ENCODE assay signal across 11 cellular contexts in the genomic region with DNA sequence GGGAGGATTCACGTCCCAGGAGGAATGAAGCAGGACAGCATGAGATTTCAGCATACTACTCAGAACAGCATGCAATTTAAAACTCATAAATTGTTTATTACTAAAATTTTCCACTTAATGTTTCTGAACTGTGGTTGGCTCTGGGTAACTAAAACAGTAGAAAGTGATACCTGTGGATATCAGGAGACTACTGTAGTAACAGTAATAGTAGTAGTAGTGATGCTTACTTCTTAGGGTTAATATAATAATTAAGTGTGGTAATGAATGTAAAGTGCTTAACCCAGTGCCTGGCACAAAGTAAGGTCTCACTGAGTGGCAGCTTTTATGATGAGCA.
DNase-seq lines count a peak whose midpoint lies in the region; ATAC-seq and TF ChIP-seq lines count a peak whose summit lies in the region.
"Had no signal": no experiment of that assay in that cellular context is flagged by ENCODE, and none has a peak within 500 bp of the region (broad histone marks: within the 10 kb centered on the region; RNA-seq: fewer than 3 reads in every experiment).

No MANE protein-coding gene starts in this region.

- H3K9ac ChIP-seq in H9 (ENCODE audit: extremely low read depth, insufficient read length, low read length): no peak overlapping the region

- H3K4ac ChIP-seq in H9 (ENCODE audit: low read depth, low read length): no peak overlapping the region

- no peak overlapping the region for H2AK5ac ChIP-seq in H9 (ENCODE audit: insufficient read length, low read length)

- H3K14ac ChIP-seq in H9 (ENCODE audit: insufficient read depth, low read length): no peak overlapping the region

- H4K8ac ChIP-seq in H9 (replicated peaks; ENCODE audit: insufficient read length, low read depth, low read length): no peak overlapping the region

- no peaks in the 10 kb centered on the region for H3K79me1 ChIP-seq in H9 (ENCODE audit: insufficient read depth, low read depth, low read length, poor library complexity, severe bottlenecking)

- H3K9me3 ChIP-seq in H9 (ENCODE audit: control insufficient read depth, low read depth, low read length): no peaks in the 10 kb centered on the region

- TF ChIP-seq CTCF in H9 (conservative IDR thresholded peaks at IDR 0.05): no peak

- peaks cover 39% of the 10 kb centered on the region for H3K36me3 Mint-ChIP-seq in activated T-cell treated with anti-CD3 and anti-CD28 coated beads, Interleukin-2, amount 50 U/mL, for 24 hours (ENCODE audit: low read depth)
- peaks cover 9% of the 10 kb centered on the region for H3K36me3 Mint-ChIP-seq in activated T-cell treated with anti-CD3 and anti-CD28 coated beads, Interleukin-2, amount 50 U/mL, for 4 hours (ENCODE audit: insufficient read depth)
- H3K36me3 Mint-ChIP-seq in H9 (ENCODE audit: insufficient read depth in 1 of 3, low read depth in 3 of 3) (peaks cover 2 to 11% (median 5%) of the 10 kb centered on the region in 3 experiments; a peak in 4 of 7 replicates), immature natural killer cell (peaks cover 0 to 14% (median 4%) of the 10 kb centered on the region in 3 donors)
- H3K36me3 Mint-ChIP-seq in activated naive CD8-positive, alpha-beta T cell treated with anti-CD3 and anti-CD28 coated beads, Interleukin-2, amount 50 U/mL, for 24 hours (ENCODE audit: low read depth): peaks cover 11% of the 10 kb centered on the region

- no peak overlapping the region for H2BK5ac ChIP-seq in H9 (ENCODE audit: insufficient read length, low read length)

- no peak overlapping the region for H3K56ac ChIP-seq in H9 (ENCODE audit: insufficient read length, low read depth, low read length)

- no peak for ATAC-seq in activated T-cell treated with anti-CD3 and anti-CD28 coated beads, Interleukin-2, amount 50 U/mL, for 4 hours
- ATAC-seq in activated naive CD8-positive, alpha-beta T cell treated with anti-CD3 and anti-CD28 coated beads, Interleukin-2, amount 50 U/mL, for 24 hours: peak; percentile 57
- no peak for ATAC-seq in HG03565 (IDR thresholded peaks at IDR 0.05; ENCODE audit: unreplicated experiment)

- H3K27me3 ChIP-seq in H9 (ENCODE audit: insufficient read depth, low read length): no peaks in the 10 kb centered on the region

- H2BK20ac ChIP-seq in H9 (ENCODE audit: low read depth, low read length, poor library complexity, severe bottlenecking): no peak overlapping the region

- no peak overlapping the region for H3K23ac ChIP-seq in H9 (ENCODE audit: insufficient read length, low read depth, low read length)

- no peak overlapping the region for H2AFZ ChIP-seq in H9 (ENCODE audit: low read length)

- H3K4me1 Mint-ChIP-seq in activated T-cell treated with anti-CD3 and anti-CD28 coated beads, Interleukin-2, amount 50 U/mL, for 24 hours (ENCODE audit: low read depth): peaks cover 13% of the 10 kb centered on the region
- no peaks in the 10 kb centered on the region for H3K4me1 Mint-ChIP-seq in activated T-cell treated with anti-CD3 and anti-CD28 coated beads, Interleukin-2, amount 50 U/mL, for 4 hours (ENCODE audit: low read depth)
- H3K4me1 Mint-ChIP-seq in H9: no peaks in the 10 kb centered on the region
- peaks cover 12% of the 10 kb centered on the region for H3K4me1 Mint-ChIP-seq in activated naive CD8-positive, alpha-beta T cell treated with anti-CD3 and anti-CD28 coated beads, Interleukin-2, amount 50 U/mL, for 24 hours
- H3K4me1 Mint-ChIP-seq in immature natural killer cell: peaks cover 0 to 6% of the 10 kb centered on the region in 2 donors
- H3K4me1 Mint-ChIP-seq: B cell had no signal

- H3K23me2 ChIP-seq in H9 (ENCODE audit: insufficient read length, low read depth, low read length, poor library complexity, severe bottlenecking): no peaks in the 10 kb centered on the region

- no peak overlapping the region for H3T11ph ChIP-seq in H9 (ENCODE audit: low read length)

- no peaks in the 10 kb centered on the region for H3K27me3 Mint-ChIP-seq in activated T-cell treated with anti-CD3 and anti-CD28 coated beads, Interleukin-2, amount 50 U/mL, for 24 hours
- H3K27me3 Mint-ChIP-seq in activated T-cell treated with anti-CD3 and anti-CD28 coated beads, Interleukin-2, amount 50 U/mL, for 4 hours (ENCODE audit: low read depth): no peaks in the 10 kb centered on the region
- H3K27me3 Mint-ChIP-seq in H9 (ENCODE audit: low read depth) (no peaks in the 10 kb centered on the region), immature natural killer cell (ENCODE audit: low read depth in 3 of 3) (no peaks in the 10 kb centered on the region)
- no peaks in the 10 kb centered on the region for H3K27me3 Mint-ChIP-seq in activated naive CD8-positive, alpha-beta T cell treated with anti-CD3 and anti-CD28 coated beads, Interleukin-2, amount 50 U/mL, for 24 hours
- H3K27me3 Mint-ChIP-seq: B cell; CD4-positive, alpha-beta T cell had no signal

- H3K79me2 ChIP-seq in H9 (ENCODE audit: insufficient read depth, low read length): no peaks in the 10 kb centered on the region

- no peak overlapping the region for H2BK15ac ChIP-seq in H9 (ENCODE audit: low read depth, low read length)

- H3K18ac ChIP-seq in H9 (ENCODE audit: insufficient read length, low read depth, low read length): no peak overlapping the region

- H2BK12ac ChIP-seq in H9 (ENCODE audit: insufficient read length, low read depth, low read length): peak overlapping the region; percentile 11

- H4K5ac ChIP-seq in H9 (ENCODE audit: insufficient read length, low read depth, low read length): no peak overlapping the region

- no peak overlapping the region for H2BK120ac ChIP-seq in H9 (ENCODE audit: low read depth, low read length, poor library complexity, severe bottlenecking)

- no CpG with 5 or more reads among the region's 1 CpG for WGBS in H9 (ENCODE audit: extremely low coverage, insufficient read length, low lambda C conversion rate)

- no peak overlapping the region for H3K27ac ChIP-seq in H9 (ENCODE audit: insufficient read length, low read depth, low read length)

- H3K9me3 Mint-ChIP-seq in activated T-cell treated with anti-CD3 and anti-CD28 coated beads, Interleukin-2, amount 50 U/mL, for 24 hours: no peaks in the 10 kb centered on the region
- no peaks in the 10 kb centered on the region for H3K9me3 Mint-ChIP-seq in activated T-cell treated with anti-CD3 and anti-CD28 coated beads, Interleukin-2, amount 50 U/mL, for 4 hours
- H3K9me3 Mint-ChIP-seq in H9 (no peaks in the 10 kb centered on the region), immature natural killer cell (no peaks in the 10 kb centered on the region)
- no peaks in the 10 kb centered on the region for H3K9me3 Mint-ChIP-seq in activated naive CD8-positive, alpha-beta T cell treated with anti-CD3 and anti-CD28 coated beads, Interleukin-2, amount 50 U/mL, for 24 hours
- H3K9me3 Mint-ChIP-seq: CD4-positive, alpha-beta T cell had no signal

- H3K4me1 ChIP-seq in H9 (ENCODE audit: insufficient read depth, low read length): no peaks in the 10 kb centered on the region

- no peaks in the 10 kb centered on the region for H4K20me1 ChIP-seq in H9 (ENCODE audit: control insufficient read depth, insufficient read depth, insufficient read length)

- no peak overlapping the region for H3K4me2 ChIP-seq in H9 (ENCODE audit: insufficient read depth, insufficient read length, low read length)

- no peak for DNase-seq in activated T-cell treated with anti-CD3 and anti-CD28 coated beads, Interleukin-2, amount 50 U/mL, for 24 hours
- DNase-seq in activated T-cell treated with anti-CD3 and anti-CD28 coated beads, Interleukin-2, amount 50 U/mL, for 4 hours: no peak
- DNase-seq in H9: no peak
- DNase-seq in activated naive CD8-positive, alpha-beta T cell treated with anti-CD3 and anti-CD28 coated beads, Interleukin-2, amount 50 U/mL, for 24 hours: no peak
- no peak for DNase-seq in immature natural killer cell
- no peak for DNase-seq in AML-193 (lab: John Stamatoyannopoulos, UW)
- DNase-seq: Calu3; CD4-positive, alpha-beta T cell; DMS 273 treated with DMSO at 0.1 percent for 48 hours had no signal

- no peak overlapping the region for H3K4me3 Mint-ChIP-seq in activated T-cell treated with anti-CD3 and anti-CD28 coated beads, Interleukin-2, amount 50 U/mL, for 24 hours
- no peak overlapping the region for H3K4me3 Mint-ChIP-seq in activated T-cell treated with anti-CD3 and anti-CD28 coated beads, Interleukin-2, amount 50 U/mL, for 4 hours
- H3K4me3 Mint-ChIP-seq in H9: no peak overlapping the region
- H3K4me3 Mint-ChIP-seq in activated naive CD8-positive, alpha-beta T cell treated with anti-CD3 and anti-CD28 coated beads, Interleukin-2, amount 50 U/mL, for 24 hours: no peak overlapping the region
- H3K4me3 Mint-ChIP-seq in immature natural killer cell: no peak overlapping the region
- H3K4me3 Mint-ChIP-seq: B cell; CD4-positive, alpha-beta T cell had no signal

- no peak overlapping the region for H4K91ac ChIP-seq in H9 (ENCODE audit: insufficient read length, low read depth, low read length)

- H3K27ac Mint-ChIP-seq in activated T-cell treated with anti-CD3 and anti-CD28 coated beads, Interleukin-2, amount 50 U/mL, for 24 hours: peak overlapping the region; percentile 9
- peak overlapping the region in 2 of 3 experiments; percentile 17 to 28; a peak in 2 of 7 replicates for H3K27ac Mint-ChIP-seq in H9
- H3K27ac Mint-ChIP-seq in activated naive CD8-positive, alpha-beta T cell treated with anti-CD3 and anti-CD28 coated beads, Interleukin-2, amount 50 U/mL, for 24 hours: peak overlapping the region; percentile 16
- no peak overlapping the region for H3K27ac Mint-ChIP-seq in immature natural killer cell
- H3K27ac Mint-ChIP-seq: B cell; CD4-positive, alpha-beta T cell had no signal

Comparison
In these comparisons a context has a peak if more than half of its experiments do, and no peak if none do; other contexts are left out.
1. H3K27ac Mint-ChIP-seq: peak in activated T-cell treated with anti-CD3 and anti-CD28 coated beads, Interleukin-2, amount 50 U/mL, for 24 hours (single experiment), H9 (2 of 3) and activated naive CD8-positive, alpha-beta T cell treated with anti-CD3 and anti-CD28 coated beads, Interleukin-2, amount 50 U/mL, for 24 hours (single experiment); none in immature natural killer cell (0 of 6).